16 cellular contexts compared by ENCODE assay signal in the genomic region with DNA sequence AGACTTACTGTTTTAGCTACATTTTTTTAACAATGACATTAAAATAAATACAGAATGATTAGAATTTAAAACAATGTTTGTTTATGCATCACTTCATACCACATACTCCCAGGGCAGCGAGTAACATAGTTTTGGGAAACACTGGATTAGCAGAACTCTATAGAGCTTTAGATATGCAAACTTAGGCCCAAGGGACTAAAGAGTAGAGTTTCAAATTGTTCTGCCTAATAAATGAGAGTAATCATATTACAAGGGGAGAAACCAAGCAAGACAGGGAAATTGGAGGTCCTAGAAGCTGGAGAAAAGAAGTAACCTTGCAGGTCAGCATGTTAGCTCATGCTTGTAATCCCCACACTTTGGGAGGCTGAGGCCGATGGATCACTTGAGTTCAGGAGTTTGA. TPM values are rescaled to one million over a fixed set of nuclear protein-coding genes. Genes with fewer than 3 reads are reported as not detected.
DNase-seq lines count a peak whose midpoint lies in the region; ATAC-seq lines count a peak whose summit lies in the region.
"Had no signal": no experiment of that assay in that cellular context is flagged by ENCODE, and none has a peak within 500 bp of the region (broad histone marks: within the 10 kb centered on the region; RNA-seq: fewer than 3 reads in every experiment).

No MANE protein-coding gene starts in this region.

- H3K4me1 ChIP-seq in HUES48 (ENCODE audit: control insufficient read depth, insufficient read depth, low read length) (peaks cover 33% of the 10 kb centered on the region), trophoblast cell (ENCODE audit: control insufficient read depth in 1 of 2, insufficient read depth in 2 of 2, low read length in 2 of 2) (peaks cover 2 to 7% of the 10 kb centered on the region in 2 experiments)
- H3K4me1 ChIP-seq: A549, BE2C had no signal

- no peaks in the 10 kb centered on the region; the same call in 1 of the 2 replicates for H3K36me3 ChIP-seq in HUES48 (ENCODE audit: control insufficient read depth, insufficient read depth, low read length)
- no peaks in the 10 kb centered on the region for H3K36me3 ChIP-seq in trophoblast cell (ENCODE audit: control insufficient read depth in 1 of 2, insufficient read depth in 2 of 2, low read length in 2 of 2)
- H3K36me3 ChIP-seq: BE2C had no signal

- H3K4me3 ChIP-seq in HUES48 (ENCODE audit: low read depth, low read length) (no peak overlapping the region), trophoblast cell (ENCODE audit: low read depth, low read length) (no peak overlapping the region)
- H3K4me3 ChIP-seq: A549 had no signal

- no peak overlapping the region for H3K14ac ChIP-seq in trophoblast cell (ENCODE audit: low read length)

- H3K9me3 ChIP-seq in HUES48 (ENCODE audit: control insufficient read depth, insufficient read depth, low read length) (peaks cover 6% of the 10 kb centered on the region; the same call in 1 of the 2 replicates), trophoblast cell (ENCODE audit: insufficient read depth, low read depth, low read length) (no peaks in the 10 kb centered on the region)
- H3K9me3 ChIP-seq: A549, BE2C had no signal

- H2BK12ac ChIP-seq in trophoblast cell (ENCODE audit: low read length): no peak overlapping the region

- H3K27ac ChIP-seq in HUES48 (ENCODE audit: low read depth, low read length) (peak overlapping the region; percentile 23), trophoblast cell (ENCODE audit: low read depth, low read length) (no peak overlapping the region)
- H3K27ac ChIP-seq: A549, C4-2B had no signal

- H3K4ac ChIP-seq in trophoblast cell (ENCODE audit: low read depth, low read length): no peak overlapping the region

- peaks cover 5% of the 10 kb centered on the region for H3K79me1 ChIP-seq in trophoblast cell (ENCODE audit: low read length)

- H4K91ac ChIP-seq in trophoblast cell (ENCODE audit: low read depth, low read length): no peak overlapping the region

- H3K23ac ChIP-seq in trophoblast cell (ENCODE audit: low read length): no peak overlapping the region

- H3K27me3 ChIP-seq in HUES48 (ENCODE audit: control insufficient read depth, insufficient read depth, low read length) (no peaks in the 10 kb centered on the region), trophoblast cell (ENCODE audit: insufficient read depth, low read length) (no peaks in the 10 kb centered on the region)
- H3K27me3 ChIP-seq: BE2C had no signal

- no peaks in the 10 kb centered on the region for H3K79me2 ChIP-seq in trophoblast cell (ENCODE audit: control insufficient read depth, insufficient read depth, low read length, poor library complexity)

- no peak overlapping the region for H2AFZ ChIP-seq in trophoblast cell (ENCODE audit: insufficient read depth, low read length, poor library complexity)

- H3K9ac ChIP-seq in HUES48 (ENCODE audit: low read depth, low read length) (no peak overlapping the region), trophoblast cell (ENCODE audit: low read length) (no peak overlapping the region)

- no peak for ATAC-seq in GM21381 (IDR thresholded peaks at IDR 0.05; ENCODE audit: unreplicated experiment)
- ATAC-seq: A549; CD8-positive, alpha-beta T cell had no signal

- H4K12ac ChIP-seq in trophoblast cell (ENCODE audit: low read depth, low read length): no peak overlapping the region

- no peak overlapping the region for H2BK120ac ChIP-seq in trophoblast cell (ENCODE audit: insufficient read depth, low read length, poor library complexity)

- WGBS in trophoblast cell (ENCODE audit: extremely low coverage, insufficient coverage, insufficient read length): no CpG with 5 or more reads among the region's 2 CpGs

- H2BK5ac ChIP-seq in trophoblast cell (ENCODE audit: low read depth, low read length, poor library complexity): no peak overlapping the region

- H4K8ac ChIP-seq in trophoblast cell (ENCODE audit: low read depth, low read length): no peak overlapping the region

- H2AK5ac ChIP-seq in trophoblast cell (ENCODE audit: low read length): no peak overlapping the region

- DNase-seq in NCI-H526 treated with DMSO at 0.1 percent for 48 hours (lab: John Stamatoyannopoulos, UW) (peak; percentile 69), fibroblast of peridontal ligament (ENCODE audit: extremely low read depth) (peak; percentile 8), trophoblast cell (no peak), NCI-H1092 (lab: John Stamatoyannopoulos, UW) (no peak), NCI-H2081 (lab: John Stamatoyannopoulos, UW) (no peak)
- DNase-seq: BE2C; CD8-positive, alpha-beta T cell; COR-L47; DMS153; DMS79 treated with DMSO at 0.1 percent for 48 hours; EL had no signal

- H3K18ac ChIP-seq in trophoblast cell (ENCODE audit: low read length): peak overlapping the region; percentile 30

- H3K4me2 ChIP-seq in trophoblast cell (ENCODE audit: low read length): no peak overlapping the region
- H3K4me2 ChIP-seq: A549 had no signal

RNA-seq across cellular contexts. Expression of a gene that starts 3.6 kb away (rescaled TPM):
- polyA plus RNA-seq in trophoblast cell (2013): 0.08 and 0.10 TPM in 2 replicates
- polyA plus RNA-seq: A549, AG04450 had no signal

Comparison
In these comparisons a context has a peak if more than half of its experiments do, and no peak if none do; other contexts are left out.
1. DNase-seq: peak in NCI-H526 treated with DMSO at 0.1 percent for 48 hours (single experiment) and fibroblast of peridontal ligament (single experiment); none in trophoblast cell (0 of 2), NCI-H1092 (single experiment) and NCI-H2081 (0 of 2).